In the genomic region with DNA sequence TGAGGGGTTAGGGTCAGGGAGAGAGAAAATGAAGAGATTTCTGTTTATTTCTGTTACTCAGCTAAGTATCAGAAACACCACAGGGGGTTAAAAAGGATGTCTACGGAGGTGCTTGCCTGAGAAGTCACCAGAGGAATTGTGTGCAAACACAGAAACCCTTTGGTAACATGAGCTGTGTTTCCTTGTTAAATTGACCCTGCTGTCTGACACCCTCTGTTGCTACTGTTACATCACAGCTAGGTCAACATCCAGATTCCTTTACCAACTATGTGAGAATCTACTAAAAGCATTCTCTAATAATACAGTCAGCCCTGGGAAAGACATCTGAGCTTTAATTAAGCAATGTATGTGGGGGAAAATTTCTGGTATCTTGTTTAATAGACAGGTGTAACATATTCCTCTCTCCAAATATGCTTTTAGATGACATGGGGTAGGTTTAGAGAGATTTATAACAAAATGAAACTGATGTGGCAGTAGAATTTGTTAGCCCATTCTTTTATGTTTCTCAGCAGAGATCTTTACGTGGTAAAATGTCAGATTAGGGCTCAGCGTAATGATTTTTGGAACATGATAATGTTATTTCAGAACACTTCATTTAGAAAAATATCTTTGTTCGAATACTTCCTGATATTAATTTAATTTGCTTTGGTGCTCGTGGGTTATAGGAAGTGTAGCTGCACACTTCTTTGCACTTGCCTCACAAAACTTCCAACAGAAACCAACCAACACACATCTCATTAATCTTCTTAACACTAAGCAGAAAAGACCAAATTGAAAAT, we compare ENCODE assay signal across 1 cellular context.
TF ChIP-seq lines count a peak whose summit lies in the region.

No MANE protein-coding gene starts in this region.

TF ChIP-seq in A549, 52 proteins besides CTCF, POLR2A, EP300 and RAD21 (continued from another document):
- TF ChIP-seq, protein P1, sequence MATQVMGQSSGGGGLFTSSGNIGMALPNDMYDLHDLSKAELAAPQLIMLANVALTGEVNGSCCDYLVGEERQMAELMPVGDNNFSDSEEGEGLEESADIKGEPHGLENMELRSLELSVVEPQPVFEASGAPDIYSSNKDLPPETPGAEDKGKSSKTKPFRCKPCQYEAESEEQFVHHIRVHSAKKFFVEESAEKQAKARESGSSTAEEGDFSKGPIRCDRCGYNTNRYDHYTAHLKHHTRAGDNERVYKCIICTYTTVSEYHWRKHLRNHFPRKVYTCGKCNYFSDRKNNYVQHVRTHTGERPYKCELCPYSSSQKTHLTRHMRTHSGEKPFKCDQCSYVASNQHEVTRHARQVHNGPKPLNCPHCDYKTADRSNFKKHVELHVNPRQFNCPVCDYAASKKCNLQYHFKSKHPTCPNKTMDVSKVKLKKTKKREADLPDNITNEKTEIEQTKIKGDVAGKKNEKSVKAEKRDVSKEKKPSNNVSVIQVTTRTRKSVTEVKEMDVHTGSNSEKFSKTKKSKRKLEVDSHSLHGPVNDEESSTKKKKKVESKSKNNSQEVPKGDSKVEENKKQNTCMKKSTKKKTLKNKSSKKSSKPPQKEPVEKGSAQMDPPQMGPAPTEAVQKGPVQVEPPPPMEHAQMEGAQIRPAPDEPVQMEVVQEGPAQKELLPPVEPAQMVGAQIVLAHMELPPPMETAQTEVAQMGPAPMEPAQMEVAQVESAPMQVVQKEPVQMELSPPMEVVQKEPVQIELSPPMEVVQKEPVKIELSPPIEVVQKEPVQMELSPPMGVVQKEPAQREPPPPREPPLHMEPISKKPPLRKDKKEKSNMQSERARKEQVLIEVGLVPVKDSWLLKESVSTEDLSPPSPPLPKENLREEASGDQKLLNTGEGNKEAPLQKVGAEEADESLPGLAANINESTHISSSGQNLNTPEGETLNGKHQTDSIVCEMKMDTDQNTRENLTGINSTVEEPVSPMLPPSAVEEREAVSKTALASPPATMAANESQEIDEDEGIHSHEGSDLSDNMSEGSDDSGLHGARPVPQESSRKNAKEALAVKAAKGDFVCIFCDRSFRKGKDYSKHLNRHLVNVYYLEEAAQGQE (IDR thresholded peaks at IDR 0.05), result no peak
- TF ChIP-seq CEBPB (IDR thresholded peaks at IDR 0.05) (peak; percentile 92), SMC3 (IDR thresholded peaks at IDR 0.05) (peak; percentile 46; the same call in 1 of the 3 replicates), HOXB5 (CRISPR knock-in tag; IDR thresholded peaks at IDR 0.05) (no peak)
- TF ChIP-seq, protein P2, sequence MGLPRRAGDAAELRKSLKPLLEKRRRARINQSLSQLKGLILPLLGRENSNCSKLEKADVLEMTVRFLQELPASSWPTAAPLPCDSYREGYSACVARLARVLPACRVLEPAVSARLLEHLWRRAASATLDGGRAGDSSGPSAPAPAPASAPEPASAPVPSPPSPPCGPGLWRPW (IDR thresholded peaks at IDR 0.05), result peak; percentile 51; the same call in 1 of the 2 replicates
